Comparison of ENCODE assay signal across 9 cellular contexts in the genomic region with DNA sequence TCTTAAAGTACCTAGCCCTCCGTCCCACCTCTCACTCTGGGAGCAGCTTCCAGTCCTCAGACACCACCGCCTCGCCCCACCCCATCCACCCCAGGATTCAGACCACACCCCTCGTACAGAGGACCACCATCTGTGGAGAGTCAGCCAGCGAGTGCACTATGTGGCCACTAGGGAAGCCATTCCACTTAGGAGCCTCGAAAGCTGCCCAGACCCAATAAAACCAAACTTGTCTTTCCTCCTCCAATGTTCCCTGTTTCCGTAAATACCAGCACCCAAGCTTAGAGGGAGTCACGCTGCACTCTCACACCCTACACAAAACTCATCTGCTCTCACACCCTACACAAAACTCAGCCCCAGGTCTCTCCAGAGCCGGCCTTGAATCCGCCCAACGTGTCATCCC. TPM values are rescaled to one million over a fixed set of nuclear protein-coding genes. Genes with fewer than 3 reads are reported as not detected.
A peak's percentile ranks its signal among the peaks of the same experiment; 100 is the strongest.
DNase-seq lines count a peak whose midpoint lies in the region; FAIRE-seq lines count a peak whose summit lies in the region.
"Had no signal": no experiment of that assay in that cellular context is flagged by ENCODE, and none has a peak within 500 bp of the region (broad histone marks: within the 10 kb centered on the region; RNA-seq: fewer than 3 reads in every experiment).

No MANE protein-coding gene starts in this region.

- H3K9me3 ChIP-seq in small intestine (ENCODE audit: control insufficient read depth, low read depth) = no peaks in the 10 kb centered on the region
- H3K9me3 ChIP-seq: BLaER1 treated with 17β-estradiol and CSF1 and Interleukin-3, amounts not matched to agents 10 nM and 100 nM had no signal

- WGBS in small intestine, 3 donors = 77 to 82% (median 81%) methylated on average over 11 of the region's 11 CpGs

- FAIRE-seq in small intestine (lab: Jason Lieb, UNC) = no peak

- DNase-seq in NOMO-1 treated with DMSO at 0.1 percent for 48 hours (lab: John Stamatoyannopoulos, UW; ENCODE audit: unreplicated experiment) (peak; percentile 11), NOMO-1 treated with dmso at 0.1 percent for 144 hours (lab: John Stamatoyannopoulos, UW; ENCODE audit: unreplicated experiment) (no peak), RPMI7951 (ENCODE audit: low read depth) (peak; percentile 36), ecto neural progenitor cell (ENCODE audit: low spot score) (peak; percentile 62), small intestine (peak; percentile 9), NCI-H345 (lab: John Stamatoyannopoulos, UW) (no peak), LoVo (ENCODE audit: low spot score) (no peak), NCI-H446 (lab: John Stamatoyannopoulos, UW) (no peak)

- no peak overlapping the region for H3K27ac ChIP-seq in small intestine (ENCODE audit: low read depth in 1 of 2, low read length in 1 of 2)
- H3K27ac ChIP-seq: BLaER1 treated with 17β-estradiol and CSF1 and Interleukin-3, amounts not matched to agents 10 nM and 100 nM had no signal

- peaks cover 0 to 10% of the 10 kb centered on the region in 2 donors for H3K36me3 ChIP-seq in small intestine (ENCODE audit: control insufficient read depth in 2 of 2, insufficient read depth in 2 of 2, low read length in 2 of 2)
- H3K36me3 ChIP-seq: BLaER1 treated with 17β-estradiol and CSF1 and Interleukin-3, amounts not matched to agents 10 nM and 100 nM had no signal

- peaks cover 0 to 3% of the 10 kb centered on the region in 2 donors for H3K4me1 ChIP-seq in small intestine (ENCODE audit: control insufficient read depth in 2 of 2, insufficient read depth in 1 of 2, low read depth in 1 of 2, low read length in 1 of 2)

- peak overlapping the region in 1 of 2 donors; percentile 78 for H3K4me3 ChIP-seq in small intestine (ENCODE audit: low read depth in 1 of 2, low read length in 2 of 2)
- H3K4me3 ChIP-seq: BLaER1 treated with 17β-estradiol and CSF1 and Interleukin-3, amounts not matched to agents 10 nM and 100 nM had no signal

- H3K27me3 ChIP-seq in small intestine (ENCODE audit: control insufficient read depth in 2 of 2, insufficient read depth in 2 of 2, low read length in 2 of 2) = no peaks in the 10 kb centered on the region

RNA-seq across cellular contexts. Expression of a gene that starts 1.9 kb away (rescaled TPM):
- 0.10 TPM in 1 of 2 replicates, not detected in the other for total RNA-seq in RPMI7951 (2014; rRNA removed; shearing (Covaris generic))
- 10 to 100 TPM in 1 of 3 donors, 1 to 10 TPM in 2; 4.7 to 17.7 (median 8.9) TPM for polyA plus RNA-seq in small intestine

Comparison
In these comparisons a context has a peak if more than half of its experiments do, and no peak if none do; other contexts are left out.
1. DNase-seq: peak in NOMO-1 treated with DMSO at 0.1 percent for 48 hours (single experiment), RPMI7951 (single experiment), ecto neural progenitor cell (single experiment) and small intestine (single experiment); none in NOMO-1 treated with dmso at 0.1 percent for 144 hours (single experiment), NCI-H345 (single experiment), LoVo (single experiment) and NCI-H446 (0 of 2).